In genomic region chr1:89994805-89995594, GRCh38 we compare ENCODE assay signal across 1 cellular context.
TF ChIP-seq lines count a peak whose summit lies in the region.

ZNF326 (plus strand) TSS chr1:89995110; CDS start chr1:89995258, 148 bp downstream.

TF ChIP-seq in GM12878, 131 proteins besides CTCF, POLR2A, EP300 and RAD21 (continued from another document and continues in another):
- TF ChIP-seq, protein P1, sequence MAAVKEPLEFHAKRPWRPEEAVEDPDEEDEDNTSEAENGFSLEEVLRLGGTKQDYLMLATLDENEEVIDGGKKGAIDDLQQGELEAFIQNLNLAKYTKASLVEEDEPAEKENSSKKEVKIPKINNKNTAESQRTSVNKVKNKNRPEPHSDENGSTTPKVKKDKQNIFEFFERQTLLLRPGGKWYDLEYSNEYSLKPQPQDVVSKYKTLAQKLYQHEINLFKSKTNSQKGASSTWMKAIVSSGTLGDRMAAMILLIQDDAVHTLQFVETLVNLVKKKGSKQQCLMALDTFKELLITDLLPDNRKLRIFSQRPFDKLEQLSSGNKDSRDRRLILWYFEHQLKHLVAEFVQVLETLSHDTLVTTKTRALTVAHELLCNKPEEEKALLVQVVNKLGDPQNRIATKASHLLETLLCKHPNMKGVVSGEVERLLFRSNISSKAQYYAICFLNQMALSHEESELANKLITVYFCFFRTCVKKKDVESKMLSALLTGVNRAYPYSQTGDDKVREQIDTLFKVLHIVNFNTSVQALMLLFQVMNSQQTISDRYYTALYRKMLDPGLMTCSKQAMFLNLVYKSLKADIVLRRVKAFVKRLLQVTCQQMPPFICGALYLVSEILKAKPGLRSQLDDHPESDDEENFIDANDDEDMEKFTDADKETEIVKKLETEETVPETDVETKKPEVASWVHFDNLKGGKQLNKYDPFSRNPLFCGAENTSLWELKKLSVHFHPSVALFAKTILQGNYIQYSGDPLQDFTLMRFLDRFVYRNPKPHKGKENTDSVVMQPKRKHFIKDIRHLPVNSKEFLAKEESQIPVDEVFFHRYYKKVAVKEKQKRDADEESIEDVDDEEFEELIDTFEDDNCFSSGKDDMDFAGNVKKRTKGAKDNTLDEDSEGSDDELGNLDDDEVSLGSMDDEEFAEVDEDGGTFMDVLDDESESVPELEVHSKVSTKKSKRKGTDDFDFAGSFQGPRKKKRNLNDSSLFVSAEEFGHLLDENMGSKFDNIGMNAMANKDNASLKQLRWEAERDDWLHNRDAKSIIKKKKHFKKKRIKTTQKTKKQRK (IDR thresholded peaks at IDR 0.05; ENCODE audit: low read depth, low read length), result no peak
- no peak for TF ChIP-seq ZBED1 (IDR thresholded peaks at IDR 0.05; ENCODE audit: borderline replicate concordance)
- TF ChIP-seq ZNF687 (IDR thresholded peaks at IDR 0.05), result peak; percentile 63; the same call in 1 of the 2 replicates
- TF ChIP-seq EED (IDR thresholded peaks at IDR 0.05; ENCODE audit: low read depth), result peak; percentile 64
- TF ChIP-seq RCOR1 (conservative IDR thresholded peaks at IDR 0.05; ENCODE audit: low read depth, low read length), result no peak
- TF ChIP-seq, protein P2, sequence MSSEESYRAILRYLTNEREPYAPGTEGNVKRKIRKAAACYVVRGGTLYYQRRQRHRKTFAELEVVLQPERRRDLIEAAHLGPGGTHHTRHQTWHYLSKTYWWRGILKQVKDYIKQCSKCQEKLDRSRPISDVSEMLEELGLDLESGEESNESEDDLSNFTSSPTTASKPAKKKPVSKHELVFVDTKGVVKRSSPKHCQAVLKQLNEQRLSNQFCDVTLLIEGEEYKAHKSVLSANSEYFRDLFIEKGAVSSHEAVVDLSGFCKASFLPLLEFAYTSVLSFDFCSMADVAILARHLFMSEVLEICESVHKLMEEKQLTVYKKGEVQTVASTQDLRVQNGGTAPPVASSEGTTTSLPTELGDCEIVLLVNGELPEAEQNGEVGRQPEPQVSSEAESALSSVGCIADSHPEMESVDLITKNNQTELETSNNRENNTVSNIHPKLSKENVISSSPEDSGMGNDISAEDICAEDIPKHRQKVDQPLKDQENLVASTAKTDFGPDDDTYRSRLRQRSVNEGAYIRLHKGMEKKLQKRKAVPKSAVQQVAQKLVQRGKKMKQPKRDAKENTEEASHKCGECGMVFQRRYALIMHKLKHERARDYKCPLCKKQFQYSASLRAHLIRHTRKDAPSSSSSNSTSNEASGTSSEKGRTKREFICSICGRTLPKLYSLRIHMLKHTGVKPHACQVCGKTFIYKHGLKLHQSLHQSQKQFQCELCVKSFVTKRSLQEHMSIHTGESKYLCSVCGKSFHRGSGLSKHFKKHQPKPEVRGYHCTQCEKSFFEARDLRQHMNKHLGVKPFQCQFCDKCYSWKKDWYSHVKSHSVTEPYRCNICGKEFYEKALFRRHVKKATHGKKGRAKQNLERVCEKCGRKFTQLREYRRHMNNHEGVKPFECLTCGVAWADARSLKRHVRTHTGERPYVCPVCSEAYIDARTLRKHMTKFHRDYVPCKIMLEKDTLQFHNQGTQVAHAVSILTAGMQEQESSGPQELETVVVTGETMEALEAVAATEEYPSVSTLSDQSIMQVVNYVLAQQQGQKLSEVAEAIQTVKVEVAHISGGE (CRISPR knock-in tag; IDR thresholded peaks at IDR 0.05), result no peak
- TF ChIP-seq ETV6 (conservative IDR thresholded peaks at IDR 0.05 in 1 of 2, IDR thresholded peaks at IDR 0.05 in 1 of 2; ENCODE audit: borderline replicate concordance in 1 of 2, low read depth in 1 of 2), result no peak
- TF ChIP-seq SREBF2 (IDR thresholded peaks at IDR 0.05; ENCODE audit: low read length), result no peak
- peak; percentile 58; the same call in 1 of the 2 replicates for TF ChIP-seq RUNX3 (IDR thresholded peaks at IDR 0.05; ENCODE audit: low read length)
- no peak for TF ChIP-seq BRCA1 (IDR thresholded peaks at IDR 0.05; ENCODE audit: low read depth, low read length)
- TF ChIP-seq IRF4 (IDR thresholded peaks at IDR 0.05; ENCODE audit: low read depth, low read length), result 0 out of 2 replicates have a peak, but pooled peaks have one; percentile 4
- no peak for TF ChIP-seq CHD4 (IDR thresholded peaks at IDR 0.05)
- TF ChIP-seq NFYA (IDR thresholded peaks at IDR 0.05; ENCODE audit: borderline replicate concordance, low read depth, low read length), result no peak
- TF ChIP-seq SMC3 (IDR thresholded peaks at IDR 0.05; ENCODE audit: borderline replicate concordance, low read length), result no peak
- TF ChIP-seq SRF (IDR thresholded peaks at IDR 0.05; ENCODE audit: low read depth in 2 of 2, low read length in 2 of 2), result no peak
- no peak for TF ChIP-seq ESRRA (IDR thresholded peaks at IDR 0.05; ENCODE audit: low read length)
- peak; percentile 83; the same call in 1 of the 2 replicates for TF ChIP-seq RB1 (IDR thresholded peaks at IDR 0.05; ENCODE audit: borderline replicate concordance)
- TF ChIP-seq SMAD1 (IDR thresholded peaks at IDR 0.05; ENCODE audit: low read depth, partially characterized antibody), result no peak
- TF ChIP-seq, protein P3, sequence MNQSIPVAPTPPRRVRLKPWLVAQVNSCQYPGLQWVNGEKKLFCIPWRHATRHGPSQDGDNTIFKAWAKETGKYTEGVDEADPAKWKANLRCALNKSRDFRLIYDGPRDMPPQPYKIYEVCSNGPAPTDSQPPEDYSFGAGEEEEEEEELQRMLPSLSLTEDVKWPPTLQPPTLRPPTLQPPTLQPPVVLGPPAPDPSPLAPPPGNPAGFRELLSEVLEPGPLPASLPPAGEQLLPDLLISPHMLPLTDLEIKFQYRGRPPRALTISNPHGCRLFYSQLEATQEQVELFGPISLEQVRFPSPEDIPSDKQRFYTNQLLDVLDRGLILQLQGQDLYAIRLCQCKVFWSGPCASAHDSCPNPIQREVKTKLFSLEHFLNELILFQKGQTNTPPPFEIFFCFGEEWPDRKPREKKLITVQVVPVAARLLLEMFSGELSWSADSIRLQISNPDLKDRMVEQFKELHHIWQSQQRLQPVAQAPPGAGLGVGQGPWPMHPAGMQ (IDR thresholded peaks at IDR 0.05; ENCODE audit: borderline replicate concordance), result no peak
- no peak for TF ChIP-seq ATF7 (IDR thresholded peaks at IDR 0.05; ENCODE audit: low read depth)
- TF ChIP-seq CREB1 (IDR thresholded peaks at IDR 0.05; ENCODE audit: low read depth), result peak; percentile 52
- TF ChIP-seq PRDM15 (CRISPR knock-in tag; IDR thresholded peaks at IDR 0.05), result no peak
- TF ChIP-seq, protein P4, sequence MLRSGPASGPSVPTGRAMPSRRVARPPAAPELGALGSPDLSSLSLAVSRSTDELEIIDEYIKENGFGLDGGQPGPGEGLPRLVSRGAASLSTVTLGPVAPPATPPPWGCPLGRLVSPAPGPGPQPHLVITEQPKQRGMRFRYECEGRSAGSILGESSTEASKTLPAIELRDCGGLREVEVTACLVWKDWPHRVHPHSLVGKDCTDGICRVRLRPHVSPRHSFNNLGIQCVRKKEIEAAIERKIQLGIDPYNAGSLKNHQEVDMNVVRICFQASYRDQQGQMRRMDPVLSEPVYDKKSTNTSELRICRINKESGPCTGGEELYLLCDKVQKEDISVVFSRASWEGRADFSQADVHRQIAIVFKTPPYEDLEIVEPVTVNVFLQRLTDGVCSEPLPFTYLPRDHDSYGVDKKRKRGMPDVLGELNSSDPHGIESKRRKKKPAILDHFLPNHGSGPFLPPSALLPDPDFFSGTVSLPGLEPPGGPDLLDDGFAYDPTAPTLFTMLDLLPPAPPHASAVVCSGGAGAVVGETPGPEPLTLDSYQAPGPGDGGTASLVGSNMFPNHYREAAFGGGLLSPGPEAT (IDR thresholded peaks at IDR 0.05; ENCODE audit: low read depth), result no peak
- TF ChIP-seq, protein P5, sequence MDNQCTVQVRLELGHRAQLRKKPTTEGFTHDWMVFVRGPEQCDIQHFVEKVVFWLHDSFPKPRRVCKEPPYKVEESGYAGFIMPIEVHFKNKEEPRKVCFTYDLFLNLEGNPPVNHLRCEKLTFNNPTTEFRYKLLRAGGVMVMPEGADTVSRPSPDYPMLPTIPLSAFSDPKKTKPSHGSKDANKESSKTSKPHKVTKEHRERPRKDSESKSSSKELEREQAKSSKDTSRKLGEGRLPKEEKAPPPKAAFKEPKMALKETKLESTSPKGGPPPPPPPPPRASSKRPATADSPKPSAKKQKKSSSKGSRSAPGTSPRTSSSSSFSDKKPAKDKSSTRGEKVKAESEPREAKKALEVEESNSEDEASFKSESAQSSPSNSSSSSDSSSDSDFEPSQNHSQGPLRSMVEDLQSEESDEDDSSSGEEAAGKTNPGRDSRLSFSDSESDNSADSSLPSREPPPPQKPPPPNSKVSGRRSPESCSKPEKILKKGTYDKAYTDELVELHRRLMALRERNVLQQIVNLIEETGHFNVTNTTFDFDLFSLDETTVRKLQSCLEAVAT (IDR thresholded peaks at IDR 0.05), result no peak
- TF ChIP-seq, protein P6, sequence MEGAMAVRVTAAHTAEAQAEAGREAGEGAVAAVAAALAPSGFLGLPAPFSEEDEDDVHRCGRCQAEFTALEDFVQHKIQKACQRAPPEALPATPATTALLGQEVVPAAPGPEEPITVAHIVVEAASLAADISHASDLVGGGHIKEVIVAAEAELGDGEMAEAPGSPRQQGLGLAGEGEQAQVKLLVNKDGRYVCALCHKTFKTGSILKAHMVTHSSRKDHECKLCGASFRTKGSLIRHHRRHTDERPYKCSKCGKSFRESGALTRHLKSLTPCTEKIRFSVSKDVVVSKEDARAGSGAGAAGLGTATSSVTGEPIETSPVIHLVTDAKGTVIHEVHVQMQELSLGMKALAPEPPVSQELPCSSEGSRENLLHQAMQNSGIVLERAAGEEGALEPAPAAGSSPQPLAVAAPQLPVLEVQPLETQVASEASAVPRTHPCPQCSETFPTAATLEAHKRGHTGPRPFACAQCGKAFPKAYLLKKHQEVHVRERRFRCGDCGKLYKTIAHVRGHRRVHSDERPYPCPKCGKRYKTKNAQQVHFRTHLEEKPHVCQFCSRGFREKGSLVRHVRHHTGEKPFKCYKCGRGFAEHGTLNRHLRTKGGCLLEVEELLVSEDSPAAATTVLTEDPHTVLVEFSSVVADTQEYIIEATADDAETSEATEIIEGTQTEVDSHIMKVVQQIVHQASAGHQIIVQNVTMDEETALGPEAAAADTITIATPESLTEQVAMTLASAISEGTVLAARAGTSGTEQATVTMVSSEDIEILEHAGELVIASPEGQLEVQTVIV (IDR thresholded peaks at IDR 0.05; ENCODE audit: borderline replicate concordance, partially characterized antibody), result no peak
- TF ChIP-seq KDM1A (IDR thresholded peaks at IDR 0.05; ENCODE audit: borderline replicate concordance), result no peak
- peak; percentile 63; the same call in 1 of the 2 replicates for TF ChIP-seq CBFB (IDR thresholded peaks at IDR 0.05; ENCODE audit: low read depth)
- TF ChIP-seq NR2C1 (IDR thresholded peaks at IDR 0.05), result no peak; the same call in 1 of the 2 replicates
- TF ChIP-seq EGR1 (IDR thresholded peaks at IDR 0.05; ENCODE audit: borderline replicate concordance in 1 of 2, low read depth in 2 of 2, low read length in 2 of 2), result peak in 1 of 2 experiments; percentile 2; a peak in 1 of 3 replicates
- no peak; the same call in 1 of the 2 replicates for TF ChIP-seq SIN3A (IDR thresholded peaks at IDR 0.05; ENCODE audit: low read depth, low read length)
- TF ChIP-seq ZNF207 (IDR thresholded peaks at IDR 0.05; ENCODE audit: borderline replicate concordance), result no peak
- TF ChIP-seq CBX5 (IDR thresholded peaks at IDR 0.05; ENCODE audit: low read depth), result no peak
- peak; percentile 74; the same call in 2 of the 3 replicates for TF ChIP-seq POU2F2 (IDR thresholded peaks at IDR 0.05; ENCODE audit: borderline replicate concordance, low read depth, low read length)
- no peak for TF ChIP-seq MYB (IDR thresholded peaks at IDR 0.05; ENCODE audit: borderline replicate concordance, low read depth, low read length)
- no peak for TF ChIP-seq GABPA (IDR thresholded peaks at IDR 0.05; ENCODE audit: low read depth)
- TF ChIP-seq NRF1 (conservative IDR thresholded peaks at IDR 0.05; ENCODE audit: low read depth, low read length), result no peak
- no peak for TF ChIP-seq HDAC6 (IDR thresholded peaks at IDR 0.05; ENCODE audit: unreplicated experiment)
